8 cellular contexts compared by ENCODE assay signal in the genomic region with DNA sequence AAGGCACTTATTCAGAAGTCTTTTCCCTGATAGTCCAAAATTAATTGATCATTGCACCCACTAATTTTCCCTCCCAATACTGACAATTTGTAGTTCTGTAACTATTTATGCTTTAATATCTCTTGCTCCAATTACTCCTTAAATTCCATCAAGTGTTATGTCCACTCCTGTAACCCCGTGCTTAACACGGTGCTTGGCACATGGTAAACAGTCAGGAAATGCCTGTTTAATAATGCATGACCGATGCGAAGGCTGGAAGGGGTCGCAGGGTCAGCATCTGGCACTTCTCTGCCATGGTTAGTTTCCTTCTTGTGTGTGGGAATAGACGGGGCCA. TPM values are rescaled to one million over a fixed set of nuclear protein-coding genes. Genes with fewer than 3 reads are reported as not detected.
A peak's percentile ranks its signal among the peaks of the same experiment; 100 is the strongest.
DNase-seq lines count a peak whose midpoint lies in the region; ATAC-seq and TF ChIP-seq lines count a peak whose summit lies in the region.

No MANE protein-coding gene starts in this region.

- peaks cover 10% of the 10 kb centered on the region for H3K27me3 Mint-ChIP-seq in brain
- no peaks in the 10 kb centered on the region for H3K27me3 Mint-ChIP-seq in memory B cell

- no peaks in the 10 kb centered on the region for H3K36me3 Mint-ChIP-seq in brain
- peaks cover 5% of the 10 kb centered on the region for H3K36me3 Mint-ChIP-seq in memory B cell

- TF ChIP-seq CTCF in heart left ventricle (IDR thresholded peaks at IDR 0.05) (no peak), brain (conservative IDR thresholded peaks at IDR 0.05) (no peak), upper lobe of right lung (IDR thresholded peaks at IDR 0.05) (no peak)

- WGBS in heart left ventricle, 4 donors: 3 to 5% (median 4%) methylated on average over 6 of the region's 6 CpGs

- ATAC-seq in heart left ventricle (no peak), left cardiac atrium (no peak), memory B cell (ENCODE audit: low read depth) (no peak), upper lobe of right lung (no peak), HG02870 (IDR thresholded peaks at IDR 0.05; ENCODE audit: unreplicated experiment) (no peak)

- H3K4me1 ChIP-seq in heart left ventricle: peaks cover 0 to 22% (median 10%) of the 10 kb centered on the region in 12 donors
- peaks cover 14% of the 10 kb centered on the region for H3K4me1 ChIP-seq in upper lobe of right lung

- no peak for TF ChIP-seq POLR2A in heart left ventricle (IDR thresholded peaks at IDR 0.05)

- H3K9me3 ChIP-seq in heart left ventricle (peaks cover 0 to 10% (median 0%) of the 10 kb centered on the region in 12 donors), upper lobe of right lung (no peaks in the 10 kb centered on the region)

- intact Hi-C loops in heart left ventricle (cut with DNase I) (loop anchor here in 2 of 10 donors (5.0 to 10.0 kb wide), 3 partner anchors 134 to 174 kb away; partner anchors contain the start of genes PDIA5 (in 1 of the 2) and SEMA5B (in 1 of the 2)), left cardiac atrium (cut with DNase I) (loop anchor here in 1 of 2 donors (10.0 kb wide), 1 partner anchor 146 kb away; no protein-coding TSS in a partner anchor), upper lobe of right lung (cut with DNase I) (no loop called here)

- H3K9me3 Mint-ChIP-seq in brain (peaks cover 3 to 19% (median 10%) of the 10 kb centered on the region in 5 experiments), memory B cell (peaks cover 7% of the 10 kb centered on the region)

- peaks cover 37% of the 10 kb centered on the region for H3K4me1 Mint-ChIP-seq in brain
- H3K4me1 Mint-ChIP-seq in memory B cell: peaks cover 15% of the 10 kb centered on the region

- H3K4me3 ChIP-seq in heart left ventricle (peak overlapping the region; percentile 74 to 99 (median 96)), upper lobe of right lung (peak overlapping the region; percentile 99)

- H3K27ac ChIP-seq in heart left ventricle (peak overlapping the region in 10 of 12 donors; percentile 19 to 93 (median 88)), upper lobe of right lung (peak overlapping the region; percentile 93)

- H3K27me3 ChIP-seq in heart left ventricle (no peaks in the 10 kb centered on the region), upper lobe of right lung (no peaks in the 10 kb centered on the region)

- H3K4me3 Mint-ChIP-seq in brain (peak overlapping the region; percentile 91 to 96 (median 93)), memory B cell (peak overlapping the region; percentile 88)

- no peak for DNase-seq in heart left ventricle
- no peak for DNase-seq in left cardiac atrium
- DNase-seq in memory B cell (ENCODE audit: low spot score in 2 of 2): no peak
- DNase-seq in upper lobe of right lung: no peak
- no peak for DNase-seq in NCI-H2171 treated with DMSO at 0.1 percent for 48 hours (lab: John Stamatoyannopoulos, UW)
- DNase-seq in T-helper 9 cell: no peak

- H3K27ac Mint-ChIP-seq in brain: peak overlapping the region; percentile 83 to 97 (median 97)
- peak overlapping the region; percentile 94 for H3K27ac Mint-ChIP-seq in memory B cell

- H3K36me3 ChIP-seq in heart left ventricle (no peaks in the 10 kb centered on the region), upper lobe of right lung (no peaks in the 10 kb centered on the region)

RNA-seq across cellular contexts. Expression of gene SEC22A, which starts 0.6 kb away (rescaled TPM):
- total RNA-seq in heart left ventricle: 10 to 100 TPM in 4 of 9 donors, 1 to 10 TPM in 5; 7.6 to 27.0 (median 10.0) TPM
- 10 to 100 TPM in 1 of 2 donors, 1 to 10 TPM in 1; 2.2 to 18.0 TPM for polyA plus RNA-seq in heart left ventricle
- 10 to 100 TPM in 1 of 2 donors, 1 to 10 TPM in 1; 9.2 to 11.2 TPM for total RNA-seq in left cardiac atrium
- 16.8 TPM for polyA plus RNA-seq in brain (ENCODE audit: insufficient read depth, low read depth, low replicate concordance)
- total RNA-seq in upper lobe of right lung: 14.4 TPM
